Comparison of ENCODE assay signal across 9 cellular contexts in genomic region chr10:50362547-50363125, GRCh38.
DNase-seq lines count a peak whose midpoint lies in the region; ATAC-seq, FAIRE-seq and TF ChIP-seq lines count a peak whose summit lies in the region.
"Had no signal": no experiment of that assay in that cellular context is flagged by ENCODE, and none has a peak within 500 bp of the region (broad histone marks: within the 10 kb centered on the region; RNA-seq: fewer than 3 reads in every experiment).

No MANE protein-coding gene starts in this region.

- H3K36me3 ChIP-seq in GM12878 (ENCODE audit: control insufficient read depth in 2 of 2, insufficient read depth in 2 of 2, low read length in 1 of 2), result no peaks in the 10 kb centered on the region; a peak in 1 of 4 replicates
- H3K36me3 ChIP-seq: left lung had no signal

- H3K4me3 ChIP-seq in GM12878, result peak overlapping the region; percentile 36
- H3K4me3 ChIP-seq: left lung had no signal

- intact Hi-C loops in GM12878 (cut with micrococcal nuclease; ENCODE audit: unreplicated experiment), result loop anchor here (5.0 kb wide), 2 partner anchors 55 to 260 kb away; partner anchors contain the start of gene SGMS1

- no peak overlapping the region for H3K4me3 Mint-ChIP-seq in T-cell

- SMC1A ChIA-PET in GM12878 (lab: Charles Lee; ENCODE audit: uncharacterized antibody, unreplicated experiment), result interaction anchor here (0.6 to 4.8 kb wide), 7 partner anchors 15 to 140 kb away, joined by 3 to 41 read pairs (median 6); no protein-coding TSS in a partner anchor

- TF ChIP-seq POLR2A in GM12878 (IDR thresholded peaks at IDR 0.05; ENCODE audit: low read depth, low read length), result no peak

- peak overlapping the region; percentile 17 for H3K9ac ChIP-seq in GM12878 (ENCODE audit: control insufficient read depth, insufficient read depth, low read length)

- H3K79me2 ChIP-seq in GM12878 (ENCODE audit: control insufficient read depth, insufficient read depth, low read length), result peaks cover 58% of the 10 kb centered on the region

- no peaks in the 10 kb centered on the region; the same call in 1 of the 3 replicates for H3K9me3 ChIP-seq in GM12878 (replicated peaks; ENCODE audit: control insufficient read depth, insufficient read depth, low read length)
- H3K9me3 ChIP-seq: left lung had no signal

- BruUV-seq in GM12878 (replicated peaks; lab: Mats Ljungman, UMichigan), result no TSS peak

- peak overlapping the region; percentile 80; the same call in 1 of the 2 replicates for H3K4me2 ChIP-seq in GM12878 (ENCODE audit: control insufficient read depth, insufficient read depth)

- H2AFZ ChIP-seq in GM12878 (ENCODE audit: control insufficient read depth, low read depth, low read length), result no peak overlapping the region

- no peaks in the 10 kb centered on the region for H3K27me3 ChIP-seq in GM12878 (replicated peaks in 1 of 2; ENCODE audit: control insufficient read depth in 2 of 2, insufficient read depth in 2 of 2, low read length in 1 of 2)
- H3K27me3 ChIP-seq: left lung had no signal

- H3K9me3 Mint-ChIP-seq in T-cell, result peaks cover 0 to 11% (median 2%) of the 10 kb centered on the region in 3 donors

- ATAC-seq in GM21390 (IDR thresholded peaks at IDR 0.05; ENCODE audit: unreplicated experiment) (peak; percentile 79), HG03378 (IDR thresholded peaks at IDR 0.05; ENCODE audit: unreplicated experiment) (peak; percentile 84), GM12878 (peak; percentile 90), T-cell (replicated peaks in 1 of 4) (no peak)
- ATAC-seq: left lung had no signal

- 5% methylated on average over 2 of the region's 2 CpGs for WGBS in GM12878 (ENCODE audit: insufficient coverage, insufficient replicate concordance, low lambda C conversion rate, missing lambda C conversion rate)

- in situ Hi-C loops in GM13976 (cut with MboI; ENCODE audit: low sequenced_read_pairs, unreplicated experiment), result no loop called here
- in situ Hi-C loops in GM12878 (cut with MboI), result no loop called here

- POLR2A ChIA-PET in GM12878 (lab: Charles Lee) (interaction anchor here (1.8 kb wide), 1 partner anchor 19 kb away, joined by 6 read pairs; no protein-coding TSS in a partner anchor), T-cell (lab: Charles Lee) (no interaction called here)

- FAIRE-seq in GM12878 (lab: Jason Lieb, UNC), result no peak

- TF ChIP-seq EP300 in GM12878 (IDR thresholded peaks at IDR 0.05; ENCODE audit: borderline replicate concordance in 1 of 2, control insufficient read depth in 1 of 2, low read depth in 2 of 2, low read length in 2 of 2), result peak in 1 of 2 experiments; percentile 50; a peak in 1 of 4 replicates

- RAD21 ChIA-PET in GM12878 (lab: Charles Lee; ENCODE audit: unreplicated experiment), result interaction anchor here (1.0 to 2.8 kb wide), 4 partner anchors 9 to 22 kb away, joined by 3 to 9 read pairs (median 6); no protein-coding TSS in a partner anchor

- no peak for TF ChIP-seq RAD21 in GM12878 (IDR thresholded peaks at IDR 0.05; ENCODE audit: insufficient read depth, low read depth, low read length)

- H3K4me1 Mint-ChIP-seq in T-cell, result peaks cover 27 to 45% (median 31%) of the 10 kb centered on the region in 3 donors

- H4K20me1 ChIP-seq in GM12878 (ENCODE audit: control insufficient read depth, insufficient read depth), result no peaks in the 10 kb centered on the region

- peak; percentile 51 for DNase-seq in GM13976 (ENCODE audit: low spot score)
- DNase-seq in GM12878 (ENCODE audit: low read depth, low spot score), result peak; percentile 79
- DNase-seq in T-helper 2 cell, result no peak
- DNase-seq in AG08396 (ENCODE audit: low spot score), result no peak
- no peak for DNase-seq in T-cell
- no peak for DNase-seq in activated CD8-positive, alpha-beta memory T cell treated with anti-CD3 and anti-CD28 coated beads, Interleukin-2, amount 50 U/mL, for 48 hours
- DNase-seq: left lung had no signal

- peaks cover 25% of the 10 kb centered on the region for H3K4me1 ChIP-seq in GM12878 (ENCODE audit: control insufficient read depth, insufficient read depth, low read length)

- CTCF ChIA-PET in GM12878 (lab: Yijun Ruan, JAX), result interaction anchor here (0.9 to 1.6 kb wide), 2 partner anchors 24 to 58 kb away, joined by 3 to 6 read pairs; no protein-coding TSS in a partner anchor
- CTCF ChIA-PET in T-cell (lab: Charles Lee), result interaction anchor here in 1 of 2 donors (0.6 kb wide), 1 partner anchor 291 kb away, joined by 9 read pairs; no protein-coding TSS in a partner anchor

- H3K36me3 Mint-ChIP-seq in T-cell, result peaks cover 51% of the 10 kb centered on the region

- peak overlapping the region; percentile 88 for H3K27ac ChIP-seq in GM12878 (ENCODE audit: control insufficient read depth, insufficient read depth)
- H3K27ac ChIP-seq: left lung had no signal

- no peak for TF ChIP-seq CTCF in GM13976 (IDR thresholded peaks at IDR 0.05; ENCODE audit: borderline replicate concordance, control extremely low read depth, extremely low read depth, insufficient read depth, missing control alignments)
- no peak for TF ChIP-seq CTCF in GM12878 (IDR thresholded peaks at IDR 0.05 in 2 of 3, conservative IDR thresholded peaks at IDR 0.05 in 1 of 3; ENCODE audit: control insufficient read depth in 2 of 3, extremely low read depth in 1 of 3, insufficient read depth in 1 of 3, low read depth in 3 of 3, low read length in 3 of 3)

- no peaks in the 10 kb centered on the region for H3K27me3 Mint-ChIP-seq in T-cell

- peak overlapping the region in 1 of 2 donors; percentile 71 for H3K27ac Mint-ChIP-seq in T-cell

TF ChIP-seq in GM12878, 131 proteins besides CTCF, POLR2A, EP300 and RAD21 (continues in another document):
- TF ChIP-seq FOXK2 (IDR thresholded peaks at IDR 0.05) (no peak), SREBF1 (IDR thresholded peaks at IDR 0.05; ENCODE audit: low read length) (peak; percentile 4; the same call in 1 of the 2 replicates), RCOR1 (conservative IDR thresholded peaks at IDR 0.05; ENCODE audit: low read depth, low read length) (0 out of 2 replicates have a peak, but pooled peaks have one; percentile 47), MTA3 (IDR thresholded peaks at IDR 0.05; ENCODE audit: borderline replicate concordance, low read length) (peak; percentile 75; the same call in 1 of the 2 replicates), BACH1 (IDR thresholded peaks at IDR 0.05; ENCODE audit: borderline replicate concordance) (no peak), ZBTB33 (IDR thresholded peaks at IDR 0.05) (no peak), JUNB (IDR thresholded peaks at IDR 0.05) (0 out of 2 replicates have a peak, but pooled peaks have one; percentile 3), ELK1 (IDR thresholded peaks at IDR 0.05; ENCODE audit: low read depth, low read length) (no peak), LARP7 (IDR thresholded peaks at IDR 0.05) (no peak), USF2 (IDR thresholded peaks at IDR 0.05; ENCODE audit: borderline replicate concordance, low read depth, low read length) (no peak), TAF1 (IDR thresholded peaks at IDR 0.05; ENCODE audit: borderline replicate concordance, low read depth, low read length) (peak; percentile 18; the same call in 1 of the 2 replicates), BRCA1 (IDR thresholded peaks at IDR 0.05; ENCODE audit: low read depth, low read length) (no peak), ZSCAN29 (IDR thresholded peaks at IDR 0.05) (no peak), ZNF207 (IDR thresholded peaks at IDR 0.05; ENCODE audit: borderline replicate concordance) (no peak), DPF2 (IDR thresholded peaks at IDR 0.05) (peak; percentile 62; the same call in 1 of the 2 replicates), POLR2AphosphoS5 (IDR thresholded peaks at IDR 0.05; ENCODE audit: low read length) (no peak), E2F4 (IDR thresholded peaks at IDR 0.05; ENCODE audit: low read depth, low read length) (no peak), NBN (IDR thresholded peaks at IDR 0.05) (peak; percentile 56; the same call in 1 of the 2 replicates)

Comparison
In these comparisons a context has a peak if more than half of its experiments do, and no peak if none do; other contexts are left out.
1. DNase-seq: peak in GM13976 (single experiment) and GM12878 (single experiment); none in T-helper 2 cell (0 of 5), AG08396 (single experiment), T-cell (0 of 34) and activated CD8-positive, alpha-beta memory T cell treated with anti-CD3 and anti-CD28 coated beads, Interleukin-2, amount 50 U/mL, for 48 hours (single experiment).
2. ATAC-seq: peak in GM21390 (single experiment), HG03378 (single experiment) and GM12878 (single experiment); none in T-cell (0 of 4).